ENCODE assay signal across 8 cellular contexts in the genomic region with DNA sequence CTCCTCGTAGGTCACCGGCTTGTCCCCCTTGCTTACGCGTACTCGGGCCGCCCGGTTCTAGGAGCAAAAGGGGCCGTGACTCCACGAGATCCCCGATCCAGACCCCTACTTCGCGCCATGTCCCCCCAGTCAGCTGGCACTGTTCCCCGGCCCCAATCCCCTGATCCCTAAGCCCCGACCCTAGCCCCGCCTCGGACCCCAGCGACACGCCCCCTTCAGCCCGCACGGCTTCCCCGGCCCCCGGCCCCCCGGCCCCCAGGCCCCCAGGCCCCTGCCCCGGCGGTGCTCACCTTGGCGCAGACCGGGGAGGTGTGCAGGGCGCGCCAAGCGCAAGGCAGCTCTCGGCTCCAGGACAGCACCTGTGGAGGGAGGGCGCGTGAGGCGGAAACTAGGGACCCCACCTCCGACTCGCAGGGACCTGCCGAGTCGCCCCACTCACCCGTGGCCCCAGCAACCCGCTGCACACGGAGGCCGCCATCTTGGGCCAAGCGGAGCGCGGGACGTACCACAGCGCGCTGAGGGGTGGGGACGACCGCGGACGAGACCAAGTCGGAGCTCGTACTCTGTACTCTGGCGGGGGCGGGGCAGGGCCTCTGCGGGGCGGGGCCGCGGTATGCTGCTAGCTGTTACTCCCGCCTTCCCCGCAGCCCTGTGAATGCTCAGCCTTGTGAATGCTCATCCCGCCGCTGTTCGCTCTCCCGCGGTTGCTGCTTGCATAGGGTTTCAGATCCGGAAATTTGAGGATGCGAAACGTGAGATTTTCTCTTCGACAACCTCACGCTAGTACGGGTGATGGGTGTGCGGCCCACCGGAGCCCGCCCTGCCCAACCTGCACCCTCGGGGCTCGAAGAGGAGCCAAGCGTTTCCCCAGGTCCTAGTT. TPM values are rescaled to one million over a fixed set of nuclear protein-coding genes. Genes with fewer than 3 reads are reported as not detected.
DNase-seq lines count a peak whose midpoint lies in the region; ATAC-seq and TF ChIP-seq lines count a peak whose summit lies in the region.

A gene (minus strand): TSS at position 500 of the 880 bp plus-strand sequence. CDS start 22 bp downstream, at position 478.

- peaks cover 18% of the 10 kb centered on the region for H3K4me1 ChIP-seq in mononuclear cell (ENCODE audit: insufficient read depth, low read length)

- DNase-seq in DMS153 (lab: John Stamatoyannopoulos, UW) (peak; percentile 92), OCI-M2 (lab: John Stamatoyannopoulos, UW; ENCODE audit: unreplicated experiment) (peak; percentile 46), activated T-cell treated with anti-CD3 and anti-CD28 coated beads for 4 hours (peak; percentile 94), epithelial cell of esophagus (ENCODE audit: low read depth) (peak; percentile 96)
- DNase-seq in stimulated activated CD8-positive, alpha-beta memory T cell treated with anti-CD3 and anti-CD28 coated beads, Interleukin-2, amount 100 ng/mL, for 48 hours (ENCODE audit: low read depth in 2 of 2) = peak; percentile 92 to 95

- 0 out of 2 replicates have a peak, but pooled peaks have one; percentile 25 for TF ChIP-seq EP300 in Ishikawa (IDR thresholded peaks at IDR 0.05; ENCODE audit: borderline replicate concordance)

- TF ChIP-seq RAD21 in Ishikawa (IDR thresholded peaks at IDR 0.05; ENCODE audit: low read depth) = no peak

- H3K9me3 ChIP-seq in mononuclear cell (ENCODE audit: low read depth, low read length) = no peaks in the 10 kb centered on the region

- peak; percentile 87 for ATAC-seq in GM21576 (IDR thresholded peaks at IDR 0.05; ENCODE audit: unreplicated experiment)

- no peak for TF ChIP-seq CTCF in epithelial cell of esophagus (IDR thresholded peaks at IDR 0.05; ENCODE audit: insufficient read depth, low read depth, low read length, missing control alignments)

- H3K4me3 ChIP-seq in epithelial cell of esophagus (ENCODE audit: low read length) (peak within 1 kb of the TSS; percentile 71), mononuclear cell (ENCODE audit: low read length) (peak within 1 kb of the TSS; percentile 56)

- no peaks in the 10 kb centered on the region for H3K27me3 ChIP-seq in mononuclear cell (ENCODE audit: insufficient read depth, low read length)

TF ChIP-seq in Ishikawa, 13 proteins besides CTCF, POLR2A, EP300 and RAD21:
- no peak for TF ChIP-seq TCF12 (IDR thresholded peaks at IDR 0.05; ENCODE audit: low read depth)
- TF ChIP-seq CREB1 (IDR thresholded peaks at IDR 0.05; ENCODE audit: low read depth) = no peak
- peak; percentile 42; the same call in 1 of the 2 replicates for TF ChIP-seq TEAD4 (IDR thresholded peaks at IDR 0.05)
- TF ChIP-seq YY1 (IDR thresholded peaks at IDR 0.05; ENCODE audit: low read depth) = peak; percentile 98
- TF ChIP-seq, protein P1, sequence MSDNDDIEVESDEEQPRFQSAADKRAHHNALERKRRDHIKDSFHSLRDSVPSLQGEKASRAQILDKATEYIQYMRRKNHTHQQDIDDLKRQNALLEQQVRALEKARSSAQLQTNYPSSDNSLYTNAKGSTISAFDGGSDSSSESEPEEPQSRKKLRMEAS (IDR thresholded peaks at IDR 0.05) = peak; percentile 58; the same call in 1 of the 2 replicates
- TF ChIP-seq TAF1 (IDR thresholded peaks at IDR 0.05; ENCODE audit: low read depth) = peak; percentile 97
- TF ChIP-seq, protein P2, sequence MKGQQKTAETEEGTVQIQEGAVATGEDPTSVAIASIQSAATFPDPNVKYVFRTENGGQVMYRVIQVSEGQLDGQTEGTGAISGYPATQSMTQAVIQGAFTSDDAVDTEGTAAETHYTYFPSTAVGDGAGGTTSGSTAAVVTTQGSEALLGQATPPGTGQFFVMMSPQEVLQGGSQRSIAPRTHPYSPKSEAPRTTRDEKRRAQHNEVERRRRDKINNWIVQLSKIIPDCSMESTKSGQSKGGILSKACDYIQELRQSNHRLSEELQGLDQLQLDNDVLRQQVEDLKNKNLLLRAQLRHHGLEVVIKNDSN (IDR thresholded peaks at IDR 0.05) = no peak
- TF ChIP-seq FOXM1 (IDR thresholded peaks at IDR 0.05; ENCODE audit: borderline replicate concordance, low read depth) = no peak

RNA-seq across cellular contexts. Expression of the gene that starts here (rescaled TPM):
- 53.1 TPM for total RNA-seq in mononuclear cell

Comparison
In these comparisons a context has a peak if more than half of its experiments do, and no peak if none do; other contexts are left out.
1. Peak in every context shown above with its lines: DNase-seq, ATAC-seq and H3K4me3 ChIP-seq.
2. DNase-seq: peak in every context shown above with its lines; median percentile 96 in epithelial cell of esophagus; 94 in activated T-cell treated with anti-CD3 and anti-CD28 coated beads for 4 hours; 94 in stimulated activated CD8-positive, alpha-beta memory T cell treated with anti-CD3 and anti-CD28 coated beads, Interleukin-2, amount 100 ng/mL, for 48 hours; 92 in DMS153; 46 in OCI-M2.